10 cellular contexts compared by ENCODE assay signal in the genomic region with DNA sequence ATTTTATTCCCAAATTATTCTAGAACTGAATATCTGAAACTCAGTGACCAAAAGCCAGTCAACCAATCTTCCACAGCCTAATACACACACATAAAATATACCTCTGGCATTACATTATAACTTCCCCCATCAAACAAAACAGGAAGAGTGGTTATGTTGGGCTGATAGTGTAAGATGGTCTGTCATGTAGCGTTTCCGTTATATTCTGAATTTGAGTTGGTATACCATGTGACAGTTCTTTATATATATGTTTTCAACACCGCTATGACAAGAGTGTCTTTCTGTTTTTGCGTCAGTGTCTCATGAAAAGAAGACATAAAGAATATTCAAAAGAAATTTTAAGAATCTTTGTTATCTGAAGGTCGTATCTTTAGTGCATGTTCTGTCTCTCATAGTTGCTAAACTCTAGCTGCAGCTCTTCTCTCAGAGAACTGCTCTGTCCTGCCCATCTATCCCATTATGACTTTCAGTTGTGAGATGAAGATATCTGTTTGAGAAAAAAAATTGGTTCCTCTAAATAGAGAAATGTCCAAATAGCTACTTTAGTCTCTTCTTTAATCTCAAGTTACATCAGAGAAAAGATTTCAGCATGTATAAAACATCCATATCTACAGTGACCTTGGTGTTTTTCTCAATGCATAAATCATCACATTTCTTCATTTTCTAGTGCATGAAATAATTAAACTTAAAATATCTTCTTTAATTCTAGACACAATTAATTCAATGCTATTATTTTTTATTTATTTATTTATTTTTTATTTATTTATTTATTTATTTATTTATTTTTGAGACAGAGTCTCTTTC.
DNase-seq lines count a peak whose midpoint lies in the region; ATAC-seq lines count a peak whose summit lies in the region.
"Had no signal": no experiment of that assay in that cellular context is flagged by ENCODE, and none has a peak within 500 bp of the region (broad histone marks: within the 10 kb centered on the region; RNA-seq: fewer than 3 reads in every experiment).

No MANE protein-coding gene starts in this region.

- ATAC-seq in GM19438 (IDR thresholded peaks at IDR 0.05; ENCODE audit: low read depth, unreplicated experiment) = peak; percentile 59
- ATAC-seq in HG03442 (IDR thresholded peaks at IDR 0.05; ENCODE audit: unreplicated experiment) = peak; percentile 77

- DNase-seq in CMK (ENCODE audit: low read depth) (peak; percentile 53), NCI-H1694 (lab: John Stamatoyannopoulos, UW) (no peak), anterior cingulate cortex (lab: John Stamatoyannopoulos, UW) (no peak), DMS 273 treated with DMSO at 0.1 percent for 48 hours (lab: John Stamatoyannopoulos, UW) (no peak), NCI-H128 (lab: John Stamatoyannopoulos, UW; ENCODE audit: unreplicated experiment) (no peak)
- DNase-seq in central memory CD4-positive, alpha-beta T cell = peak; percentile 83
- DNase-seq: foreskin fibroblast, PC-9 had no signal

Comparison
In these comparisons a context has a peak if more than half of its experiments do, and no peak if none do; other contexts are left out.
1. DNase-seq: peak in CMK (single experiment) and central memory CD4-positive, alpha-beta T cell (single experiment); none in NCI-H1694 (single experiment), anterior cingulate cortex (0 of 58), DMS 273 treated with DMSO at 0.1 percent for 48 hours (single experiment) and NCI-H128 (single experiment).